Comparison of ENCODE assay signal across 8 cellular contexts in genomic region chr2:85436836-85437487, GRCh38. TPM values are rescaled to one million over a fixed set of nuclear protein-coding genes. Genes with fewer than 3 reads are reported as not detected.
DNase-seq lines count a peak whose midpoint lies in the region; ATAC-seq, FAIRE-seq and TF ChIP-seq lines count a peak whose summit lies in the region.

No MANE protein-coding gene starts in this region.

- intact Hi-C loops in dorsolateral prefrontal cortex (cut with DNase I) (loop anchor here (1.0 to 10.0 kb wide), 2 partner anchors 101 to 338 kb away; no protein-coding TSS in a partner anchor), pancreas (cut with DNase I) (no loop called here)

- peak overlapping the region; percentile 70 for H3K4me3 ChIP-seq in DOHH2 (ENCODE audit: low read length)
- peak overlapping the region; percentile 72 for H3K4me3 ChIP-seq in Karpas-422 (ENCODE audit: low read length)
- H3K4me3 ChIP-seq in dorsolateral prefrontal cortex: peak overlapping the region in 49 of 59 donors; percentile 12 to 63 (median 50)
- H3K4me3 ChIP-seq in pancreas: peak overlapping the region in 1 of 4 donors; percentile 40

- H3K36me3 ChIP-seq in DOHH2 (ENCODE audit: control insufficient read depth, low read length): no peaks in the 10 kb centered on the region
- H3K36me3 ChIP-seq in Karpas-422 (ENCODE audit: insufficient read depth, low read length): no peaks in the 10 kb centered on the region
- H3K36me3 ChIP-seq in pancreas: no peaks in the 10 kb centered on the region

- no peak for ATAC-seq in pancreas

- H3K4me1 ChIP-seq in DOHH2 (ENCODE audit: control insufficient read depth, low read length) (peaks cover 17% of the 10 kb centered on the region), Karpas-422 (ENCODE audit: low read length) (peaks cover 42% of the 10 kb centered on the region), pancreas (peaks cover 13 to 28% (median 20%) of the 10 kb centered on the region in 3 donors)

- WGBS in pancreas, 2 donors: 76% methylated on average over 10 of the region's 10 CpGs

- FAIRE-seq in pancreas (lab: Jason Lieb, UNC) (no peak), D721Med (lab: Jason Lieb, UNC) (no peak)

- peak overlapping the region; percentile 66 for H3K4me2 ChIP-seq in DOHH2 (ENCODE audit: low read length)
- peak overlapping the region; percentile 78 for H3K4me2 ChIP-seq in Karpas-422 (ENCODE audit: low read depth, low read length, poor library complexity, severe bottlenecking)

- no peaks in the 10 kb centered on the region; the same call in 1 of the 2 replicates for H3K27me3 ChIP-seq in DOHH2 (ENCODE audit: control insufficient read depth, low read length)
- no peaks in the 10 kb centered on the region for H3K27me3 ChIP-seq in Karpas-422 (ENCODE audit: low read length)
- H3K27me3 ChIP-seq in dorsolateral prefrontal cortex: no peaks in the 10 kb centered on the region
- H3K27me3 ChIP-seq in pancreas: no peaks in the 10 kb centered on the region

- no peaks in the 10 kb centered on the region for H4K20me1 ChIP-seq in DOHH2 (ENCODE audit: control insufficient read depth, insufficient read depth, low read depth, low read length)
- H4K20me1 ChIP-seq in Karpas-422 (ENCODE audit: insufficient read depth, low read depth, low read length): no peaks in the 10 kb centered on the region

- H3K79me2 ChIP-seq in DOHH2 (ENCODE audit: control insufficient read depth, low read length) (no peaks in the 10 kb centered on the region), Karpas-422 (ENCODE audit: low read length) (no peaks in the 10 kb centered on the region)

- TF ChIP-seq CTCF in DOHH2 (IDR thresholded peaks at IDR 0.05; ENCODE audit: low read depth, low read length, poor library complexity, severe bottlenecking): no peak
- no peak for TF ChIP-seq CTCF in dorsolateral prefrontal cortex (IDR thresholded peaks at IDR 0.05 in 54 of 56, conservative IDR thresholded peaks at IDR 0.05 in 2 of 56; ENCODE audit: low read depth in 1 of 56, partially characterized antibody in 56 of 56)
- no peak for TF ChIP-seq CTCF in pancreas (IDR thresholded peaks at IDR 0.05)
- no peak for TF ChIP-seq CTCF in D721Med (IDR thresholded peaks at IDR 0.05; ENCODE audit: insufficient read depth, missing control alignments)

- H3K9me3 ChIP-seq in DOHH2 (ENCODE audit: control insufficient read depth, insufficient read depth, low read length) (no peaks in the 10 kb centered on the region), Karpas-422 (ENCODE audit: low read length) (no peaks in the 10 kb centered on the region), pancreas (no peaks in the 10 kb centered on the region)

- H3K9me2 ChIP-seq in DOHH2 (replicated peaks; ENCODE audit: control insufficient read depth, low read length): no peaks in the 10 kb centered on the region
- H3K9me2 ChIP-seq in Karpas-422 (replicated peaks; ENCODE audit: insufficient read depth, low read length): no peaks in the 10 kb centered on the region

- no peaks in the 10 kb centered on the region for H3F3A ChIP-seq in DOHH2 (ENCODE audit: control insufficient read depth, insufficient read depth)

- no peak overlapping the region for H3K27ac ChIP-seq in DOHH2 (ENCODE audit: low read depth, low read length)
- peak overlapping the region; percentile 47 for H3K27ac ChIP-seq in Karpas-422 (ENCODE audit: low read length)
- peak overlapping the region; percentile 86 to 100 (median 100) for H3K27ac ChIP-seq in dorsolateral prefrontal cortex
- H3K27ac ChIP-seq in pancreas: peak overlapping the region; percentile 64 to 88 (median 82)

- DNase-seq in Karpas-422 (peak; percentile 59), dorsolateral prefrontal cortex (no peak), pancreas (no peak), NCI-H748 treated with DMSO at 0.1 percent for 48 hours (lab: John Stamatoyannopoulos, UW) (no peak), NOMO-1 treated with dmso at 0.1 percent for 144 hours (lab: John Stamatoyannopoulos, UW; ENCODE audit: unreplicated experiment) (no peak), NCI-H345 treated with DMSO at 0.1 percent for 48 hours (lab: John Stamatoyannopoulos, UW; ENCODE audit: unreplicated experiment) (no peak), D721Med (ENCODE audit: insufficient read length, low spot score) (no peak)

- peak overlapping the region; percentile 66; the same call in 1 of the 2 replicates for H2AFZ ChIP-seq in Karpas-422 (ENCODE audit: low read length)

- peak overlapping the region; percentile 85 for H3K9ac ChIP-seq in Karpas-422 (ENCODE audit: low read length)

RNA-seq across cellular contexts. Expression of gene SH2D6, which starts 18.4 kb away (rescaled TPM):
- 0.32 and 0.37 TPM in 2 replicates for total RNA-seq in Karpas-422 (2014; rRNA removed; shearing (Covaris generic); ENCODE audit: low replicate concordance)
- 10 to 100 TPM in 2 of 120 experiments, 1 to 10 TPM in 117, under 1 TPM in 1; 0.96 to 14.2 (median 3.5) TPM for total RNA-seq in dorsolateral prefrontal cortex
- total RNA-seq in pancreas: 1 to 10 TPM in 5 of 6 donors, under 1 TPM in 1; 0.70 to 9.7 (median 2.8) TPM
- polyA plus RNA-seq in pancreas: 10 to 100 TPM; 21.3 to 28.1 TPM

RNA-seq across cellular contexts. Expression of gene CAPG, which starts 26.8 kb away (rescaled TPM):
- total RNA-seq in Karpas-422 (2014; rRNA removed; shearing (Covaris generic); ENCODE audit: low replicate concordance): 0.63 and 7.4 TPM in 2 replicates
- total RNA-seq in dorsolateral prefrontal cortex: 10 to 100 TPM; 11.3 to 75.2 (median 31.8) TPM
- total RNA-seq in pancreas: 100 to 1,000 TPM in 1 of 6 donors, 10 to 100 TPM in 5; 10.9 to 111 (median 29.0) TPM
- 10 to 100 TPM; 37.6 to 41.3 TPM for polyA plus RNA-seq in pancreas

Comparison
In these comparisons a context has a peak if more than half of its experiments do, and no peak if none do; other contexts are left out.
1. intact Hi-C loops: an anchor here in dorsolateral prefrontal cortex (1.0 to 10.0 kb wide); none called in pancreas.